ENCODE assay signal across 17 cellular contexts in the genomic region with DNA sequence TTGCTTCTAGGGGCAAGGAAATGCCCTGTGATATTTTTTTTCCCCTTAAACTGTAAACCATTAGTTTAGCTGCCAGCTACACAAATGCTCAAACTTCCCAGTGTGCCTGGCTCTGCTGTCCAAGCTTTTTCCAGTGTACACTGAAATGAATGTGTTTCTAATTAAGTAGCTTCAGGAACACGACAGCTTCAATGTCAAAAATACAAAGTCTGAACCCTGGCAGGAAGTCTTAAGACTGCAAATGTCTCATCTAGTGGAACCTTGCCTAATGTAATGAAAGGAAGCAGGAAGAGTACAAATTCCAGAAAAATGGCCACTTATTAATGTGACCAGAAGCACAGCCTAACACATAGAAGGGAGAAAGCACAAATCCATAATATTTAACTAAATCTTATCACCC.
DNase-seq lines count a peak whose midpoint lies in the region; ATAC-seq and TF ChIP-seq lines count a peak whose summit lies in the region.
"Had no signal": no experiment of that assay in that cellular context is flagged by ENCODE, and none has a peak within 500 bp of the region (broad histone marks: within the 10 kb centered on the region; RNA-seq: fewer than 3 reads in every experiment).

No MANE protein-coding gene starts in this region.

- CTCF ChIA-PET in A673 (lab: Charles Lee), result no interaction called here

- no peaks in the 10 kb centered on the region for H3K36me3 Mint-ChIP-seq in activated naive CD4-positive, alpha-beta T cell treated with anti-CD3 and anti-CD28 coated beads, Interleukin-2, amount 50 U/mL, for 72 hours
- H3K36me3 Mint-ChIP-seq: neural progenitor cell had no signal

- no TSS peak for BruUV-seq in A673 (replicated peaks; lab: Mats Ljungman, UMichigan)

- no peak overlapping the region for H3K27ac Mint-ChIP-seq in activated naive CD4-positive, alpha-beta T cell treated with anti-CD3 and anti-CD28 coated beads, Interleukin-2, amount 50 U/mL, for 72 hours
- H3K27ac Mint-ChIP-seq: activated CD4-positive, alpha-beta T cell treated with anti-CD3 and anti-CD28 coated beads, Interleukin-2, amount 10 ng/mL, durations not matched to agents 24 days and 14 days; CD8-positive, alpha-beta memory T cell; neural progenitor cell had no signal

- POLR2A ChIA-PET in A673 (lab: Charles Lee; ENCODE audit: low non-redundant PET), result no interaction called here

- no peaks in the 10 kb centered on the region for H3K27me3 ChIP-seq in A673 (replicated peaks; ENCODE audit: insufficient read depth, low read depth, low read length, poor library complexity)
- H3K27me3 ChIP-seq: neural progenitor cell had no signal

- DNase-seq in A673 (ENCODE audit: low spot score) (peak; percentile 39), GM03348 (ENCODE audit: low spot score) (peak; percentile 60), astrocyte of the spinal cord (ENCODE audit: low read depth, low spot score) (peak; percentile 25), fibroblast of villous mesenchyme (ENCODE audit: low read depth) (peak; percentile 29), activated gamma-delta T cell treated with Interleukin-2 at 50 U/mL for 16 hours (no peak), COR-L47 (lab: John Stamatoyannopoulos, UW) (no peak)
- DNase-seq in activated naive CD4-positive, alpha-beta T cell treated with anti-CD3 and anti-CD28 coated beads, Interleukin-2, amount 50 U/mL, for 72 hours (ENCODE audit: low spot score in 2 of 2), result no peak
- DNase-seq: activated CD4-positive, alpha-beta T cell treated with anti-CD3 and anti-CD28 coated beads, Interleukin-2, amount 10 ng/mL, durations not matched to agents 24 days and 14 days; activated gamma-delta T cell; CD8-positive, alpha-beta memory T cell; DMS79; midbrain; NCI-H1092 treated with DMSO at 0.1 percent for 48 hours; NCI-H2081 treated with DMSO at 0.1 percent for 48 hours; NCI-H510A treated with DMSO at 0.1 percent for 48 hours had no signal

- H3K9me3 Mint-ChIP-seq in activated naive CD4-positive, alpha-beta T cell treated with anti-CD3 and anti-CD28 coated beads, Interleukin-2, amount 50 U/mL, for 72 hours, result no peaks in the 10 kb centered on the region
- H3K9me3 Mint-ChIP-seq: activated CD4-positive, alpha-beta T cell treated with anti-CD3 and anti-CD28 coated beads, Interleukin-2, amount 10 ng/mL, durations not matched to agents 24 days and 14 days; CD8-positive, alpha-beta memory T cell; neural progenitor cell had no signal

- TF ChIP-seq CTCF in A673 (conservative IDR thresholded peaks at IDR 0.05; ENCODE audit: low read depth, low read length), result no peak
- TF ChIP-seq CTCF in astrocyte of the spinal cord (IDR thresholded peaks at IDR 0.05; ENCODE audit: low read depth, low read length), result no peak
- TF ChIP-seq CTCF in fibroblast of villous mesenchyme (IDR thresholded peaks at IDR 0.05; ENCODE audit: insufficient read depth, low read depth, low read length), result no peak

- no peak for ATAC-seq in HG02610 (IDR thresholded peaks at IDR 0.05; ENCODE audit: unreplicated experiment)
- ATAC-seq in activated naive CD4-positive, alpha-beta T cell treated with anti-CD3 and anti-CD28 coated beads, Interleukin-2, amount 50 U/mL, for 72 hours, result no peak

- no peaks in the 10 kb centered on the region for H3K9me3 ChIP-seq in A673 (ENCODE audit: low read depth, low read length, poor library complexity, severe bottlenecking)

- in situ Hi-C loops in astrocyte of the spinal cord (cut with HindIII; ENCODE audit: low sequenced_read_pairs), result no loop called here

- H3K4me3 ChIP-seq in A673 (ENCODE audit: low read depth, low read length, poor library complexity, severe bottlenecking), result no peak overlapping the region
- H3K4me3 ChIP-seq in astrocyte of the spinal cord (ENCODE audit: low read depth, low read length), result no peak overlapping the region
- H3K4me3 ChIP-seq in fibroblast of villous mesenchyme (ENCODE audit: low read depth, low read length), result no peak overlapping the region
- H3K4me3 ChIP-seq: neural progenitor cell had no signal

- H3K4me1 ChIP-seq in A673 (ENCODE audit: insufficient read depth, low read length, poor library complexity, severe bottlenecking), result peaks cover 3% of the 10 kb centered on the region

- H3K36me3 ChIP-seq in A673 (ENCODE audit: insufficient read depth, low read length, poor library complexity, severe bottlenecking), result no peaks in the 10 kb centered on the region
- H3K36me3 ChIP-seq: neural progenitor cell had no signal

- intact Hi-C loops in A673 (cut with micrococcal nuclease; ENCODE audit: unreplicated experiment), result no loop called here

- no peak overlapping the region for H3K27ac ChIP-seq in A673 (ENCODE audit: low read depth, low read length, poor library complexity, severe bottlenecking)
- H3K27ac ChIP-seq: neural progenitor cell had no signal

Comparison
In these comparisons a context has a peak if more than half of its experiments do, and no peak if none do; other contexts are left out.
1. DNase-seq: peak in A673 (single experiment), GM03348 (single experiment), astrocyte of the spinal cord (single experiment) and fibroblast of villous mesenchyme (single experiment); none in activated gamma-delta T cell treated with Interleukin-2 at 50 U/mL for 16 hours (single experiment), COR-L47 (single experiment) and activated naive CD4-positive, alpha-beta T cell treated with anti-CD3 and anti-CD28 coated beads, Interleukin-2, amount 50 U/mL, for 72 hours (0 of 2).